Comparison of ENCODE assay signal across 14 cellular contexts in the genomic region with DNA sequence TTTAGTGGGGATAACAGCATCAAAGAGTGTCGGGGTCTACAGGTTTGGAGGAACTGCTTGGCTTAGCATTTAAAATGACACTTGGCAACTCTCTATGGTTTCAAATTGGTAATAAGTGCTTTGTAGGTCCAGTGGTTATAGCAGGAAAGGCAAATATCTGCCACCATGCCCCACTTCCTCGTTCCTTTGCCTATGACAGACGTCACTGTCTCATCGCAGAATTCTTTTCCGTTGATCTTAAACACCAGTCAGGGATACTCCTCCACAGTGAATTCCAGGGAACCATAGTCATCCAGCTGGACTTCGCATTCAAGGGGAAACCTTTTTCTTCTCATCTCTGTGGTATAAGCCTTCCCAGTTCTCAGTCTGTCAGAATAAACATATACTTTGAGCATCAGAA.
DNase-seq lines count a peak whose midpoint lies in the region; ATAC-seq, FAIRE-seq and TF ChIP-seq lines count a peak whose summit lies in the region.
"Had no signal": no experiment of that assay in that cellular context is flagged by ENCODE, and none has a peak within 500 bp of the region (broad histone marks: within the 10 kb centered on the region; RNA-seq: fewer than 3 reads in every experiment).

No MANE protein-coding gene starts in this region.

- no peaks in the 10 kb centered on the region for H3K9me3 Mint-ChIP-seq in natural killer cell

- no peak for ATAC-seq in natural killer cell
- no peak for ATAC-seq in left colon
- ATAC-seq: gastroesophageal sphincter, sciatic nerve had no signal

- peak overlapping the region; percentile 24 for H2AFZ ChIP-seq in mesenchymal stem cell (ENCODE audit: low read depth, low read length)

- no peak overlapping the region for H3K14ac ChIP-seq in mesenchymal stem cell (ENCODE audit: low read length in 2 of 2)

- H3K27me3 ChIP-seq in bronchial epithelial cell (ENCODE audit: control insufficient read depth, insufficient read depth, low read length): no peaks in the 10 kb centered on the region
- no peaks in the 10 kb centered on the region for H3K27me3 ChIP-seq in mesenchymal stem cell (ENCODE audit: control insufficient read depth in 1 of 2, insufficient read depth in 1 of 2, low read length in 2 of 2)
- H3K27me3 ChIP-seq in vagina: no peaks in the 10 kb centered on the region
- H3K27me3 ChIP-seq: gastroesophageal sphincter had no signal

- H2BK12ac ChIP-seq in mesenchymal stem cell (ENCODE audit: low read length in 2 of 2): no peak overlapping the region

- no peak overlapping the region for H3K27ac Mint-ChIP-seq in natural killer cell
- H3K27ac Mint-ChIP-seq: CD4-positive, CD25-positive, alpha-beta regulatory T cell had no signal

- no peak overlapping the region for H3K4me3 Mint-ChIP-seq in natural killer cell
- H3K4me3 Mint-ChIP-seq: CD4-positive, CD25-positive, alpha-beta regulatory T cell had no signal

- 36% methylated on average over 6 of the region's 6 CpGs for WGBS in mesenchymal stem cell

- H3K36me3 Mint-ChIP-seq in natural killer cell: no peaks in the 10 kb centered on the region
- H3K36me3 Mint-ChIP-seq: CD4-positive, CD25-positive, alpha-beta regulatory T cell had no signal

- no peak for TF ChIP-seq POLR2A in vagina (IDR thresholded peaks at IDR 0.05)

- H3K4me2 ChIP-seq in mesenchymal stem cell (ENCODE audit: low read length, poor library complexity, severe bottlenecking): no peak overlapping the region

- H3K4ac ChIP-seq in mesenchymal stem cell (ENCODE audit: low read depth in 1 of 2, low read length in 2 of 2): no peak overlapping the region

- DNase-seq in AG09319 (ENCODE audit: extremely low read depth, low read depth) (peak; percentile 28), LHCN-M2 (ENCODE audit: low read depth) (peak; percentile 91), bronchial epithelial cell (ENCODE audit: low read depth) (peak; percentile 95), mesenchymal stem cell (peak; percentile 87), natural killer cell (no peak), left colon (no peak), vagina (ENCODE audit: extremely low spot score in 2 of 2) (no peak), NCI-H1930 (lab: John Stamatoyannopoulos, UW) (no peak)
- DNase-seq: activated CD8-positive, alpha-beta memory T cell treated with anti-CD3 and anti-CD28 coated beads, Interleukin-2, amount 50 U/mL, for 48 hours; CD4-positive, CD25-positive, alpha-beta regulatory T cell; NCI-H146 had no signal

- H4K91ac ChIP-seq in mesenchymal stem cell (ENCODE audit: low read length): no peak overlapping the region

- no peaks in the 10 kb centered on the region for H3K4me1 Mint-ChIP-seq in natural killer cell
- H3K4me1 Mint-ChIP-seq: CD4-positive, CD25-positive, alpha-beta regulatory T cell had no signal

- intact Hi-C loops in natural killer cell (cut with micrococcal nuclease) (no loop called here), left colon (cut with DNase I, micrococcal nuclease) (no loop called here), vagina (cut with DNase I) (no loop called here)

- no peaks in the 10 kb centered on the region for H3K79me1 ChIP-seq in mesenchymal stem cell (replicated peaks; ENCODE audit: low read length, poor library complexity, severe bottlenecking)

- no peak overlapping the region for H3K4me3 ChIP-seq in bronchial epithelial cell (ENCODE audit: low read depth, low read length)
- H3K4me3 ChIP-seq in mesenchymal stem cell (ENCODE audit: insufficient read depth in 1 of 2, low read depth in 1 of 2, low read length in 2 of 2): no peak overlapping the region
- no peak overlapping the region for H3K4me3 ChIP-seq in vagina
- H3K4me3 ChIP-seq: gastroesophageal sphincter had no signal

- H3K23ac ChIP-seq in mesenchymal stem cell (ENCODE audit: low read length in 2 of 2): no peak overlapping the region

- H2BK15ac ChIP-seq in mesenchymal stem cell (ENCODE audit: low read depth, poor library complexity, severe bottlenecking): no peak overlapping the region

- no peak overlapping the region for H2BK5ac ChIP-seq in mesenchymal stem cell (ENCODE audit: low read depth, low read length, poor library complexity, severe bottlenecking)

- no peak for TF ChIP-seq CTCF in AG09319 (IDR thresholded peaks at IDR 0.05; ENCODE audit: low read depth, low read length)
- TF ChIP-seq CTCF in bronchial epithelial cell (IDR thresholded peaks at IDR 0.05; ENCODE audit: insufficient read depth, low read length, severe bottlenecking): no peak
- no peak for TF ChIP-seq CTCF in natural killer cell (IDR thresholded peaks at IDR 0.05)
- TF ChIP-seq CTCF in vagina (IDR thresholded peaks at IDR 0.05): no peak

- peak; percentile 90 for FAIRE-seq in bronchial epithelial cell (lab: Jason Lieb, UNC)
- FAIRE-seq: TTC549 had no signal

- no peak overlapping the region for H4K8ac ChIP-seq in mesenchymal stem cell (ENCODE audit: low read length)

- H3K9ac ChIP-seq in mesenchymal stem cell (ENCODE audit: low read length): no peak overlapping the region

- H3K18ac ChIP-seq in mesenchymal stem cell (ENCODE audit: low read depth in 1 of 2, low read length in 2 of 2): peak overlapping the region in 1 of 2 experiments; percentile 14

- no peak overlapping the region for H2BK120ac ChIP-seq in mesenchymal stem cell (ENCODE audit: low read depth, low read length)

- H3K9me3 ChIP-seq in mesenchymal stem cell (ENCODE audit: control insufficient read depth, low read length) (no peaks in the 10 kb centered on the region), vagina (no peaks in the 10 kb centered on the region)
- H3K9me3 ChIP-seq: gastroesophageal sphincter had no signal

- peak overlapping the region; percentile 80 for H3K27ac ChIP-seq in mesenchymal stem cell (ENCODE audit: low read length, poor library complexity, severe bottlenecking)
- H3K27ac ChIP-seq in vagina: no peak overlapping the region
- H3K27ac ChIP-seq: gastroesophageal sphincter had no signal

- peaks cover 7% of the 10 kb centered on the region for H3K4me1 ChIP-seq in mesenchymal stem cell (ENCODE audit: control insufficient read depth, insufficient read depth, low read depth, low read length)
- H3K4me1 ChIP-seq in vagina: no peaks in the 10 kb centered on the region
- H3K4me1 ChIP-seq: gastroesophageal sphincter had no signal

- peak overlapping the region; percentile 46 for H2AK5ac ChIP-seq in mesenchymal stem cell (ENCODE audit: low read length, severe bottlenecking)

- H3K27me3 Mint-ChIP-seq in natural killer cell (ENCODE audit: low read depth in 2 of 2): no peaks in the 10 kb centered on the region

- H3K36me3 ChIP-seq in bronchial epithelial cell (ENCODE audit: control insufficient read depth, insufficient read depth, low read length) (no peaks in the 10 kb centered on the region), mesenchymal stem cell (ENCODE audit: control insufficient read depth in 1 of 2, insufficient read depth in 2 of 2, low read depth in 1 of 2, low read length in 2 of 2) (no peaks in the 10 kb centered on the region), vagina (no peaks in the 10 kb centered on the region)
- H3K36me3 ChIP-seq: gastroesophageal sphincter had no signal

Comparison
In these comparisons a context has a peak if more than half of its experiments do, and no peak if none do; other contexts are left out.
1. DNase-seq: peak in AG09319 (single experiment), LHCN-M2 (single experiment), bronchial epithelial cell (single experiment) and mesenchymal stem cell (single experiment); none in natural killer cell (single experiment), left colon (0 of 2), vagina (0 of 2) and NCI-H1930 (0 of 2).